ENCODE assay signal across 14 cellular contexts in genomic region chr7:96526492-96526891, GRCh38.
"Had no signal": no experiment of that assay in that cellular context is flagged by ENCODE, and none has a peak within 500 bp of the region (broad histone marks: within the 10 kb centered on the region; RNA-seq: fewer than 3 reads in every experiment).

No MANE protein-coding gene starts in this region.

- H3K9me3 Mint-ChIP-seq: activated CD4-positive, alpha-beta memory T cell treated with anti-CD3 and anti-CD28 coated beads for 36 hours; activated T-helper 2 cell treated with anti-CD3 and anti-CD28 coated beads, Interferon-gamma antibody, Interleukin-2, Interleukin-4, amounts not matched to agents 10 μg/mL and 5 μg/mL and 100 μg/mL, durations not matched to agents 14 hours and 24 hours and 36 hours had no signal

- H3K4me3 ChIP-seq: left ventricle myocardium inferior, tibial artery, vagina had no signal

- H3K4me1 Mint-ChIP-seq: activated CD8-positive, alpha-beta memory T cell treated with anti-CD3 and anti-CD28 coated beads, Interleukin-2, amount 10 ng/mL, durations not matched to agents 7 days and 5 days had no signal

- H3K27me3 ChIP-seq: vagina had no signal

- H3K9me3 ChIP-seq: left ventricle myocardium inferior, tibial artery, vagina had no signal

- H3K4me3 Mint-ChIP-seq: activated CD4-positive, alpha-beta memory T cell treated with anti-CD3 and anti-CD28 coated beads for 36 hours; activated CD8-positive, alpha-beta memory T cell treated with anti-CD3 and anti-CD28 coated beads, Interleukin-2, amount 10 ng/mL, durations not matched to agents 7 days and 5 days had no signal

- H3K36me3 ChIP-seq: left ventricle myocardium inferior, tibial artery, vagina had no signal

- H3K27ac ChIP-seq: left ventricle myocardium inferior, parathyroid adenoma, tibial artery, vagina had no signal

- H3K27ac Mint-ChIP-seq: activated CD4-positive, alpha-beta memory T cell treated with anti-CD3 and anti-CD28 coated beads for 36 hours; activated CD8-positive, alpha-beta memory T cell treated with anti-CD3 and anti-CD28 coated beads, Interleukin-2, amount 10 ng/mL, durations not matched to agents 7 days and 5 days; activated T-helper 2 cell treated with anti-CD3 and anti-CD28 coated beads, Interferon-gamma antibody, Interleukin-2, Interleukin-4, amounts not matched to agents 10 μg/mL and 5 μg/mL and 100 μg/mL, durations not matched to agents 14 hours and 24 hours and 36 hours had no signal

- DNase-seq: activated CD4-positive, alpha-beta memory T cell treated with anti-CD3 and anti-CD28 coated beads for 36 hours; activated CD8-positive, alpha-beta memory T cell treated with anti-CD3 and anti-CD28 coated beads, Interleukin-2, amount 10 ng/mL, durations not matched to agents 7 days and 5 days; activated naive CD4-positive, alpha-beta T cell treated with anti-CD3 and anti-CD28 coated beads, Interleukin-2, amount 50 U/mL, for 16 hours; activated T-cell treated with anti-CD3 and anti-CD28 coated beads, Interleukin-2, amount 50 U/mL, for 1 hour; dermis blood vessel endothelial cell; left ventricle myocardium inferior; mesenchymal stem cell; retina; stimulated activated CD4-positive, alpha-beta T cell treated with anti-CD3 and anti-CD28 coated beads, Interleukin-12 subunit alpha, Interleukin-12 subunit beta, amount 100 ng/mL, for 4 hours; stimulated activated CD4-positive, alpha-beta T cell treated with anti-CD3 and anti-CD28 coated beads, Interleukin-2, amount 100 ng/mL, for 24 hours; tibial artery had no signal

- H3K4me1 ChIP-seq: left ventricle myocardium inferior, parathyroid adenoma, tibial artery, vagina had no signal

- H3K36me3 Mint-ChIP-seq: activated CD4-positive, alpha-beta memory T cell treated with anti-CD3 and anti-CD28 coated beads for 36 hours; activated CD8-positive, alpha-beta memory T cell treated with anti-CD3 and anti-CD28 coated beads, Interleukin-2, amount 10 ng/mL, durations not matched to agents 7 days and 5 days had no signal
